30 cellular contexts compared by ENCODE assay signal in the genomic region with DNA sequence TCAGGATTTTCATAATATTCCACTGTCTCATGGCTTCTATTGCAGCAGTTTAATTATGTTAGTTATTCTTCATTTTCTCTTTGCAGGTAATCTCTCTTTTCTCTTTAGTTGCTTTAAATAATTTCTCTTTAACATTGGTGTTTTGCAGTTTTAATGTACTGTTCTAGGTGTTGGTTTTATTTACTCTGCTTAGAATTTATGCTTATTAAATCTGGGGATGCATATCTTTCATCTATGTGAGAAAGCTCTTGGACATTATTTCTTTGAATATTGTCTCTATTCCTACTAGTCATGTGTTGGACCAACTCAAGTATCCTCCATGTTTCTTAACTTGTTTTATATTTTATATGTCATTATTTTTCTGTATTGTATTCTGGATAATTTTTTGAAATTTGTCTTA.
"Had no signal": no experiment of that assay in that cellular context is flagged by ENCODE, and none has a peak within 500 bp of the region (broad histone marks: within the 10 kb centered on the region; RNA-seq: fewer than 3 reads in every experiment).

No MANE protein-coding gene starts in this region.

- H3K27me3 ChIP-seq: colonic mucosa, esophagus muscularis mucosa, esophagus squamous epithelium, foreskin keratinocyte, gastrocnemius medialis, gastroesophageal sphincter, heart left ventricle, heart right ventricle, hepatocyte had no signal

- H3K27ac ChIP-seq: colonic mucosa, coronary artery, dorsolateral prefrontal cortex, epithelial cell of prostate, esophagus muscularis mucosa, esophagus squamous epithelium, foreskin keratinocyte, gastrocnemius medialis, gastroesophageal sphincter, heart left ventricle, heart right ventricle, hepatocyte had no signal

- H3K4me3 ChIP-seq: colonic mucosa, coronary artery, dorsolateral prefrontal cortex, esophagus muscularis mucosa, esophagus squamous epithelium, gastrocnemius medialis, gastroesophageal sphincter, heart left ventricle, heart right ventricle, hepatocyte had no signal

- FAIRE-seq: colon, endometrium, endothelial cell of umbilical vein, frontal cortex had no signal

- H3K27me3 Mint-ChIP-seq: dendritic cell treated with granulocyte-macrophage colony-stimulating factor and Interleukin-4, amounts not matched to agents 40 ng/mL and 50 ng/mL, for 4 days had no signal

- H3K4me1 ChIP-seq: colonic mucosa, foreskin keratinocyte had no signal

- DNase-seq: colonic mucosa; cortex of kidney; dermis blood vessel endothelial cell; dorsolateral prefrontal cortex; effector CD4-positive, alpha-beta T cell; effector CD8-positive, alpha-beta T cell; effector memory CD4-positive, alpha-beta T cell; effector memory CD8-positive, alpha-beta T cell; endodermal cell; erythroblast; esophagus squamous epithelium; foreskin fibroblast; foreskin keratinocyte; foreskin melanocyte; gastrocnemius medialis; glutamatergic neuron; head of caudate nucleus; heart left ventricle; heart right ventricle had no signal

- H3K4me3 Mint-ChIP-seq: dendritic cell treated with granulocyte-macrophage colony-stimulating factor and Interleukin-4, amounts not matched to agents 40 ng/mL and 50 ng/mL, for 4 days; effector memory CD8-positive, alpha-beta T cell; endodermal cell had no signal

- H3K9me3 ChIP-seq: colonic mucosa, gastrocnemius medialis had no signal

- H3K27ac Mint-ChIP-seq: dendritic cell treated with granulocyte-macrophage colony-stimulating factor and Interleukin-4, amounts not matched to agents 40 ng/mL and 50 ng/mL, for 4 days; effector memory CD8-positive, alpha-beta T cell; endodermal cell had no signal

- H3K36me3 ChIP-seq: colonic mucosa, esophagus muscularis mucosa, esophagus squamous epithelium, gastrocnemius medialis, gastroesophageal sphincter, heart left ventricle, heart right ventricle had no signal

- ATAC-seq: effector memory CD8-positive, alpha-beta T cell; esophagus mucosa; foreskin keratinocyte; gastrocnemius medialis; gastroesophageal sphincter; heart left ventricle; heart right ventricle had no signal
